22 cellular contexts compared by ENCODE assay signal in the genomic region with DNA sequence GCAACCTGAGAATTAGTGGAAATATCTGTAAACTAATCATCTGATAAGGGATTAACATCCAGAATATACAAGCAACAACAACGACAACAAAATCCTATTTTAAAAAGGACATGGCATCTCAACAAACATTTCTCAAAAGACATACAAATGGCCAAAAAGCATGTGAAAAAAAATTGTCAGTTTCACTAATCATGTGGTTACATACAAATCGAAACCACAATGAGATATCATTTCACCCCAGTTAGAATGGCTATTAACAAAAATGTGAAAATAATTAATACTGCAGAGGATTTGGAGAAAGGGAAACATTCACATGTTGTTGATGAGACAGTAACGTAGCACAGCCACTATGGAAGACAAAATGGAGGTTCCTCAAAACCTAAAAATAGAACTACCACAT.
"Had no signal": no experiment of that assay in that cellular context is flagged by ENCODE, and none has a peak within 500 bp of the region (broad histone marks: within the 10 kb centered on the region; RNA-seq: fewer than 3 reads in every experiment).

No MANE protein-coding gene starts in this region.

- H3K27ac Mint-ChIP-seq: type B pancreatic cell had no signal

- H3K4me3 ChIP-seq: heart left ventricle, lung, ovary, suprapubic skin, thyroid gland had no signal

- H3K4me3 Mint-ChIP-seq: type B pancreatic cell had no signal

- H3K27me3 Mint-ChIP-seq: naive B cell, type B pancreatic cell had no signal

- FAIRE-seq: endometrium, frontal cortex, small intestine, urothelium cell line had no signal

- ATAC-seq: esophagus mucosa; heart left ventricle; left colon; left ventricle myocardium superior; right cardiac atrium; stimulated activated naive CD8-positive, alpha-beta T cell treated with anti-CD3 and anti-CD28 coated beads, Interleukin-15, Interleukin-2, amounts not matched to agents 100 U/mL and 50 U/mL, for 24 hours had no signal

- H3K9me3 ChIP-seq: neutrophil, ovary, suprapubic skin, thyroid gland had no signal

- H3K4me1 ChIP-seq: suprapubic skin, thyroid gland had no signal

- DNase-seq: cortex of kidney; effector memory CD4-positive, alpha-beta T cell; heart left ventricle; hippocampal formation; left colon; left ventricle myocardium superior; mesendoderm; naive B cell; ovary; right cardiac atrium; small intestine; stimulated activated CD4-positive, alpha-beta T cell treated with anti-CD3 and anti-CD28 coated beads, Interleukin-12 subunit alpha, Interleukin-12 subunit beta, amount 100 ng/mL, for 4 hours; stimulated activated naive CD8-positive, alpha-beta T cell treated with anti-CD3 and anti-CD28 coated beads, Interleukin-15, Interleukin-2, amounts not matched to agents 100 U/mL and 50 U/mL, for 24 hours; thyroid gland had no signal

- H3K9me3 Mint-ChIP-seq: type B pancreatic cell had no signal

- H3K36me3 ChIP-seq: ovary, thyroid gland had no signal

- H3K27me3 ChIP-seq: heart left ventricle, neutrophil, ovary, suprapubic skin, thyroid gland had no signal

- H3K27ac ChIP-seq: heart left ventricle, neutrophil, ovary, suprapubic skin, thyroid gland had no signal
